Comparison of ENCODE assay signal across 30 cellular contexts in genomic region chr9:133464638-133465037, GRCh38.
"Had no signal": no experiment of that assay in that cellular context is flagged by ENCODE, and none has a peak within 500 bp of the region (broad histone marks: within the 10 kb centered on the region; RNA-seq: fewer than 3 reads in every experiment).

No MANE protein-coding gene starts in this region.

- H3K27ac Mint-ChIP-seq: naive thymus-derived CD8-positive, alpha-beta T cell; natural killer cell treated with Interleukin-12 subunit alpha and Interleukin-12 subunit beta and Interleukin-15 and Interleukin-18, amount 100 ng/mL, for 72 hours; progenitor cell of endocrine pancreas; stimulated activated effector memory CD8-positive, alpha-beta T cell treated with anti-CD3 and anti-CD28 coated beads, Interleukin-12 subunit alpha, Interleukin-12 subunit beta, amount 100 ng/mL, for 72 hours; stimulated activated naive CD8-positive, alpha-beta T cell treated with anti-CD3 and anti-CD28 coated beads, Interleukin-15, amount 100 ng/mL, for 72 hours; type B pancreatic cell had no signal

- H3K4me3 Mint-ChIP-seq: naive thymus-derived CD8-positive, alpha-beta T cell; natural killer cell treated with Interleukin-12 subunit alpha and Interleukin-12 subunit beta and Interleukin-15 and Interleukin-18, amount 100 ng/mL, for 72 hours; nephron progenitor cell; stimulated activated effector memory CD8-positive, alpha-beta T cell treated with anti-CD3 and anti-CD28 coated beads, Interleukin-12 subunit alpha, Interleukin-12 subunit beta, amount 100 ng/mL, for 72 hours; stimulated activated naive CD8-positive, alpha-beta T cell treated with anti-CD3 and anti-CD28 coated beads, Interleukin-15, amount 100 ng/mL, for 72 hours; type B pancreatic cell had no signal

- H3K4me3 ChIP-seq: ovary, psoas muscle, right lobe of liver, sigmoid colon, suprapubic skin, testis, tibial artery, transverse colon, upper lobe of right lung, uterus had no signal

- H3K4me1 ChIP-seq: uterus had no signal

- H3K9ac ChIP-seq: parathyroid adenoma had no signal

- H3K9me3 ChIP-seq: neutrophil, ovary, psoas muscle, right lobe of liver, sigmoid colon, suprapubic skin, testis, tibial artery, transverse colon, upper lobe of right lung, uterus had no signal

- H3K36me3 Mint-ChIP-seq: naive thymus-derived CD8-positive, alpha-beta T cell; natural killer cell treated with Interleukin-12 subunit alpha and Interleukin-12 subunit beta and Interleukin-15 and Interleukin-18, amount 100 ng/mL, for 72 hours; type B pancreatic cell had no signal

- ATAC-seq: naive thymus-derived CD8-positive, alpha-beta T cell; natural killer cell treated with Interleukin-12 subunit alpha and Interleukin-12 subunit beta and Interleukin-15 and Interleukin-18, amount 100 ng/mL, for 72 hours; psoas muscle; right cardiac atrium; right lobe of liver; stimulated activated effector memory CD8-positive, alpha-beta T cell treated with anti-CD3 and anti-CD28 coated beads, Interleukin-12 subunit alpha, Interleukin-12 subunit beta, amount 100 ng/mL, for 72 hours; stimulated activated naive CD8-positive, alpha-beta T cell treated with anti-CD3 and anti-CD28 coated beads, Interleukin-15, amount 100 ng/mL, for 72 hours; stimulated activated naive CD8-positive, alpha-beta T cell treated with anti-CD3 and anti-CD28 coated beads, Interleukin-15, Interleukin-2, amounts not matched to agents 100 U/mL and 50 U/mL, for 24 hours had no signal

- FAIRE-seq: small intestine had no signal

- H3K9me3 Mint-ChIP-seq: naive thymus-derived CD8-positive, alpha-beta T cell; natural killer cell treated with Interleukin-12 subunit alpha and Interleukin-12 subunit beta and Interleukin-15 and Interleukin-18, amount 100 ng/mL, for 72 hours; nephron progenitor cell; neural crest cell; stimulated activated effector memory CD8-positive, alpha-beta T cell treated with anti-CD3 and anti-CD28 coated beads, Interleukin-12 subunit alpha, Interleukin-12 subunit beta, amount 100 ng/mL, for 72 hours; stimulated activated naive CD8-positive, alpha-beta T cell treated with anti-CD3 and anti-CD28 coated beads, Interleukin-15, amount 100 ng/mL, for 72 hours; type B pancreatic cell had no signal

- H3K36me3 ChIP-seq: neutrophil, ovary, transverse colon, uterus had no signal

- H3K27me3 Mint-ChIP-seq: naive thymus-derived CD8-positive, alpha-beta T cell; natural killer cell treated with Interleukin-12 subunit alpha and Interleukin-12 subunit beta and Interleukin-15 and Interleukin-18, amount 100 ng/mL, for 72 hours; progenitor cell of endocrine pancreas; stimulated activated naive CD8-positive, alpha-beta T cell treated with anti-CD3 and anti-CD28 coated beads, Interleukin-15, amount 100 ng/mL, for 72 hours; type B pancreatic cell had no signal

- H2AFZ ChIP-seq: parathyroid adenoma had no signal

- DNase-seq: naive thymus-derived CD8-positive, alpha-beta T cell; nephron progenitor cell; occipital lobe; psoas muscle; right lobe of liver; sigmoid colon; small intestine; stimulated activated CD4-positive, alpha-beta T cell treated with anti-CD3 and anti-CD28 coated beads, Interleukin-15, amount 100 ng/mL, for 24 hours; stimulated activated CD4-positive, alpha-beta T cell treated with anti-CD3 and anti-CD28 coated beads, Interleukin-2, amount 100 ng/mL, for 24 hours; stimulated activated CD4-positive, alpha-beta T cell treated with anti-CD3 and anti-CD28 coated beads, Interleukin-2, amount 100 ng/mL, for 48 hours; stimulated activated CD4-positive, alpha-beta T cell treated with anti-CD3 and anti-CD28 coated beads, Interleukin-4, amount 100 ng/mL, for 24 hours; stimulated activated naive CD4-positive, alpha-beta T cell; stimulated activated naive CD8-positive, alpha-beta T cell treated with anti-CD3 and anti-CD28 coated beads, Interleukin-15, amount 100 ng/mL, for 72 hours; stimulated activated naive CD8-positive, alpha-beta T cell treated with anti-CD3 and anti-CD28 coated beads, Interleukin-15, Interleukin-2, amounts not matched to agents 100 U/mL and 50 U/mL, for 24 hours; substantia nigra; tibial artery; transverse colon; uterus had no signal

- H3K27me3 ChIP-seq: ovary, right lobe of liver, sigmoid colon, suprapubic skin, testis, tibial artery, transverse colon, upper lobe of right lung, uterus had no signal

- H3K79me2 ChIP-seq: parathyroid adenoma had no signal

- H3K27ac ChIP-seq: neutrophil, ovary, parathyroid adenoma, psoas muscle, right lobe of liver, sigmoid colon, suprapubic skin, testis, tibial artery, transverse colon, upper lobe of right lung, uterus had no signal
